In genomic region chr16:86480444-86480843, GRCh38 we compare ENCODE assay signal across 27 cellular contexts. TPM values are rescaled to one million over a fixed set of nuclear protein-coding genes. Genes with fewer than 3 reads are reported as not detected.
DNase-seq lines count a peak whose midpoint lies in the region; FAIRE-seq and TF ChIP-seq lines count a peak whose summit lies in the region.
"Had no signal": no experiment of that assay in that cellular context is flagged by ENCODE, and none has a peak within 500 bp of the region (broad histone marks: within the 10 kb centered on the region; RNA-seq: fewer than 3 reads in every experiment).

No MANE protein-coding gene starts in this region.

- 31 to 41% methylated on average over 8 to 15 of the region's 15 CpGs for WGBS in tibial nerve, 2 donors

- peak in 27 of 61 donors; percentile 1 to 44 (median 19) for DNase-seq in caudate nucleus (lab: John Stamatoyannopoulos, UW)
- DNase-seq in inferior parietal cortex (ENCODE audit: extremely low spot score), result peak; percentile 24
- DNase-seq in tibial nerve (ENCODE audit: low spot score in 2 of 2), result no peak
- no peak for DNase-seq in GM19239 (ENCODE audit: insufficient read length, low spot score)
- DNase-seq in NCI-H1092 (lab: John Stamatoyannopoulos, UW), result no peak
- no peak for DNase-seq in activated T-helper 1 cell treated with anti-CD3 and anti-CD28 coated beads, Interleukin-12 subunit alpha, Interleukin-12 subunit beta, Interleukin-2, Interleukin-4 antibody, amounts not matched to agents 30 ng/mL and 10 ng/mL and 1 ng/mL, durations not matched to agents 14 hours and 24 hours and 36 hours (ENCODE audit: low spot score)
- DNase-seq: activated CD4-positive, alpha-beta T cell treated with anti-CD3 and anti-CD28 coated beads, Interleukin-2, amount 50 U/mL, for 48 hours; activated T-cell treated with anti-CD3 and anti-CD28 coated beads, Interleukin-2, amount 50 U/mL, for 48 hours; dermis blood vessel endothelial cell; foreskin melanocyte; HCEC 1CT; Kasumi-1; left lung; naive B cell; NCI-H1417 treated with DMSO at 0.1 percent for 48 hours; NCI-H748 treated with DMSO at 0.1 percent for 48 hours; Peyer's patch; psoas muscle; SHP77; stimulated activated naive CD4-positive, alpha-beta T cell; T-helper 2 cell had no signal

- peaks cover 7% of the 10 kb centered on the region for H3K27me3 Mint-ChIP-seq in activated T-helper 1 cell treated with anti-CD3 and anti-CD28 coated beads, Interleukin-12 subunit alpha, Interleukin-12 subunit beta, Interleukin-2, Interleukin-4 antibody, amounts not matched to agents 30 ng/mL and 10 ng/mL and 1 ng/mL, durations not matched to agents 14 hours and 24 hours and 36 hours (ENCODE audit: insufficient read depth)

- H3K36me3 Mint-ChIP-seq in activated T-helper 1 cell treated with anti-CD3 and anti-CD28 coated beads, Interleukin-12 subunit alpha, Interleukin-12 subunit beta, Interleukin-2, Interleukin-4 antibody, amounts not matched to agents 30 ng/mL and 10 ng/mL and 1 ng/mL, durations not matched to agents 14 hours and 24 hours and 36 hours (ENCODE audit: low read depth), result no peaks in the 10 kb centered on the region
- H3K36me3 Mint-ChIP-seq: CD14-positive monocyte had no signal

- intact Hi-C loops in activated T-helper 1 cell treated with anti-CD3 and anti-CD28 coated beads, Interleukin-12 subunit alpha, Interleukin-12 subunit beta, Interleukin-2, Interleukin-4 antibody, amounts not matched to agents 30 ng/mL and 10 ng/mL and 1 ng/mL, durations not matched to agents 14 hours and 24 hours and 36 hours (cut with micrococcal nuclease), result no loop called here

- TF ChIP-seq CTCF in tibial nerve (IDR thresholded peaks at IDR 0.05), result no peak

- no peaks in the 10 kb centered on the region for H3K27me3 ChIP-seq in rectal smooth muscle tissue (ENCODE audit: control insufficient read depth, insufficient read depth, low read length)
- H3K27me3 ChIP-seq in tibial nerve, result peaks cover 0 to 82% of the 10 kb centered on the region in 2 donors
- H3K27me3 ChIP-seq: Peyer's patch had no signal

- H3K4me1 ChIP-seq in rectal smooth muscle tissue (ENCODE audit: control insufficient read depth, insufficient read depth, low read length) (peaks cover 5% of the 10 kb centered on the region), tibial nerve (peaks cover 0 to 21% (median 0%) of the 10 kb centered on the region in 4 donors)
- H3K4me1 ChIP-seq: Peyer's patch, psoas muscle had no signal

- H3K9me3 ChIP-seq in tibial nerve, result peaks cover 0 to 20% (median 0%) of the 10 kb centered on the region in 4 donors

- H3K4me3 Mint-ChIP-seq in activated T-helper 1 cell treated with anti-CD3 and anti-CD28 coated beads, Interleukin-12 subunit alpha, Interleukin-12 subunit beta, Interleukin-2, Interleukin-4 antibody, amounts not matched to agents 30 ng/mL and 10 ng/mL and 1 ng/mL, durations not matched to agents 14 hours and 24 hours and 36 hours, result no peak overlapping the region
- H3K4me3 Mint-ChIP-seq: central memory CD8-positive, alpha-beta T cell; naive B cell had no signal

- TF ChIP-seq EP300 in tibial nerve (IDR thresholded peaks at IDR 0.05), result no peak

- H3K4me3 ChIP-seq in rectal smooth muscle tissue (ENCODE audit: low read length) (no peak overlapping the region), tibial nerve (no peak overlapping the region)
- H3K4me3 ChIP-seq: left lung, Peyer's patch, psoas muscle, thoracic aorta had no signal

- no peaks in the 10 kb centered on the region for H3K36me3 ChIP-seq in rectal smooth muscle tissue (ENCODE audit: control insufficient read depth, insufficient read depth, low read length)
- H3K36me3 ChIP-seq in tibial nerve, result no peaks in the 10 kb centered on the region
- H3K36me3 ChIP-seq: Peyer's patch, thoracic aorta had no signal

- H3K27ac ChIP-seq in caudate nucleus (ENCODE audit: low read depth, low read length) (peak overlapping the region; percentile 24), rectal smooth muscle tissue (ENCODE audit: low read depth, low read length) (peak overlapping the region; percentile 32), tibial nerve (no peak overlapping the region)
- H3K27ac ChIP-seq: psoas muscle, thoracic aorta had no signal

- no peaks in the 10 kb centered on the region for H3K4me1 Mint-ChIP-seq in activated T-helper 1 cell treated with anti-CD3 and anti-CD28 coated beads, Interleukin-12 subunit alpha, Interleukin-12 subunit beta, Interleukin-2, Interleukin-4 antibody, amounts not matched to agents 30 ng/mL and 10 ng/mL and 1 ng/mL, durations not matched to agents 14 hours and 24 hours and 36 hours (ENCODE audit: low read depth)
- H3K4me1 Mint-ChIP-seq: CD14-positive monocyte; central memory CD8-positive, alpha-beta T cell; naive B cell had no signal

- H3K9ac ChIP-seq in rectal smooth muscle tissue (ENCODE audit: low read length), result no peak overlapping the region

- no peak overlapping the region for H3K27ac Mint-ChIP-seq in activated T-helper 1 cell treated with anti-CD3 and anti-CD28 coated beads, Interleukin-12 subunit alpha, Interleukin-12 subunit beta, Interleukin-2, Interleukin-4 antibody, amounts not matched to agents 30 ng/mL and 10 ng/mL and 1 ng/mL, durations not matched to agents 14 hours and 24 hours and 36 hours
- H3K27ac Mint-ChIP-seq: CD14-positive monocyte, naive B cell had no signal

- TF ChIP-seq POLR2A in tibial nerve (IDR thresholded peaks at IDR 0.05), result no peak

- no peak for FAIRE-seq in GM19239 (lab: Jason Lieb, UNC)
- FAIRE-seq: islet of Langerhans had no signal

- H3K9me3 Mint-ChIP-seq in activated T-helper 1 cell treated with anti-CD3 and anti-CD28 coated beads, Interleukin-12 subunit alpha, Interleukin-12 subunit beta, Interleukin-2, Interleukin-4 antibody, amounts not matched to agents 30 ng/mL and 10 ng/mL and 1 ng/mL, durations not matched to agents 14 hours and 24 hours and 36 hours, result no peaks in the 10 kb centered on the region

RNA-seq across cellular contexts. Expression of gene FOXF1, which starts 29.9 kb away (rescaled TPM):
- under 1 TPM in 1 of 4 donors, not detected in 3; 0.21 TPM for total RNA-seq in tibial nerve
- not detected in 2 replicates for total RNA-seq in activated T-helper 1 cell treated with anti-CD3 and anti-CD28 coated beads, Interleukin-12 subunit alpha, Interleukin-12 subunit beta, Interleukin-2, Interleukin-4 antibody, amounts not matched to agents 30 ng/mL and 10 ng/mL and 1 ng/mL, durations not matched to agents 14 hours and 24 hours and 36 hours
- total RNA-seq: G401 had no signal

Comparison
In these comparisons a context has a peak if more than half of its experiments do, and no peak if none do; other contexts are left out.
1. H3K27ac ChIP-seq: peak in caudate nucleus (single experiment) and rectal smooth muscle tissue (single experiment); none in tibial nerve (0 of 4).